18 cellular contexts compared by ENCODE assay signal in the genomic region with DNA sequence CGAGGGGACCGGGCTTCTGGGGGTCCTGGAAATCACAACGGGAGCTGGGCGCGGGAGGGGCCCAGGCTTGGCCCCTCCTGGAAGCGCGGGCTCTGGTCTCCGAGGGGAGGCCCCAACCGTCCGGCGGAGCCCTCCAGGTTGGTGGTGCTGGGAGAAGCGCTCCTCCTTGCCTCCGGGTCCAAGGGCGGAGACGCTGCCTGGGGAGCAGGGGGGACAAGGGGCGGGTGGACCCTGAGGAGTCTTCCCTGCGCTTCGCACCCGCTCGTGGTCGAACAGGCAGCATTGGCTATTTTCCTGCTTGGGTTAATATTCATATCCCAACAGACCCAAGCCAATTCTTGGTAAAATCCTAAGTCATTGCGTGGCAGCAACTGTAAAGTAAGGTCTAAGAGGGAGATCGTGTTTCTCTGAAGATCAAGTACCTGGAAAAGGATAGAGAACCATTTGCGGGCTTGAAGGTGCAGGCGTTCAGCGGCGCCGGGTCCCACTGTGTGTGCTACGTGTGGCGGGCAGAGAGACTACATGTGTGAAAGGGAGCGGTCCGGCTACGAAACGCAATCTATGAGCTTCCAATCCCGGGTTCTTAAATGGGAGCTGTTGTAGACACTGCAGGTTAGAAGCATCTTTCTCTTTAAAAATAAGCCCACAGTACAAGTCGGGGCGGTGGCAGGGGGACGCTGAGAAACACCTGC. TPM values are rescaled to one million over a fixed set of nuclear protein-coding genes. Genes with fewer than 3 reads are reported as not detected.
DNase-seq lines count a peak whose midpoint lies in the region; ATAC-seq and TF ChIP-seq lines count a peak whose summit lies in the region.
"Had no signal": no experiment of that assay in that cellular context is flagged by ENCODE, and none has a peak within 500 bp of the region (broad histone marks: within the 10 kb centered on the region; RNA-seq: fewer than 3 reads in every experiment).

No MANE protein-coding gene starts in this region.

- H3K27me3 ChIP-seq in left ventricle myocardium inferior (ENCODE audit: low read depth) (peaks cover 41% of the 10 kb centered on the region), heart right ventricle (peaks cover 7 to 42% (median 26%) of the 10 kb centered on the region in 7 donors), hepatocyte (peaks cover 70% of the 10 kb centered on the region), neuronal stem cell (ENCODE audit: control insufficient read depth in 3 of 3, insufficient read depth in 3 of 3, low read depth in 1 of 3, low read length in 3 of 3) (peaks cover 16 to 86% (median 56%) of the 10 kb centered on the region in 3 experiments), transverse colon (peaks cover 37% of the 10 kb centered on the region)

- H3K79me2 ChIP-seq in hepatocyte: no peaks in the 10 kb centered on the region

- H3K36me3 ChIP-seq in left ventricle myocardium inferior: no peaks in the 10 kb centered on the region
- no peaks in the 10 kb centered on the region for H3K36me3 ChIP-seq in heart right ventricle
- no peaks in the 10 kb centered on the region for H3K36me3 ChIP-seq in hepatocyte (replicated peaks; ENCODE audit: insufficient read depth, low read depth)
- H3K36me3 ChIP-seq in neuronal stem cell (replicated peaks in 1 of 2; ENCODE audit: control insufficient read depth in 2 of 2, insufficient read depth in 2 of 2, low read length in 2 of 2): no peaks in the 10 kb centered on the region
- H3K36me3 ChIP-seq in transverse colon: no peaks in the 10 kb centered on the region
- H3K36me3 ChIP-seq: ascending aorta, pancreas, tibial nerve had no signal

- H3K4me3 ChIP-seq in left ventricle myocardium inferior: peak overlapping the region; percentile 63
- H3K4me3 ChIP-seq in heart right ventricle: peak overlapping the region in 1 of 10 donors; percentile 49
- H3K4me3 ChIP-seq in hepatocyte: no peak overlapping the region
- H3K4me3 ChIP-seq in neuronal stem cell (ENCODE audit: low read length in 2 of 2): no peak overlapping the region
- no peak overlapping the region for H3K4me3 ChIP-seq in transverse colon

- H3K14ac ChIP-seq in neuronal stem cell (ENCODE audit: low read length): no peak overlapping the region

- no peaks in the 10 kb centered on the region for H3K4me1 Mint-ChIP-seq in natural killer cell treated with Interleukin-12 subunit alpha and Interleukin-12 subunit beta and Interleukin-15 and Interleukin-18, amount 100 ng/mL, for 72 hours (ENCODE audit: low read depth in 2 of 2)
- H3K4me1 Mint-ChIP-seq: activated naive CD4-positive, alpha-beta T cell treated with anti-CD3 and anti-CD28 coated beads, Interleukin-2, amount 10 ng/mL, durations not matched to agents 7 days and 5 days had no signal

- H3K9me3 Mint-ChIP-seq in natural killer cell treated with Interleukin-12 subunit alpha and Interleukin-12 subunit beta and Interleukin-15 and Interleukin-18, amount 100 ng/mL, for 72 hours: no peaks in the 10 kb centered on the region
- H3K9me3 Mint-ChIP-seq: activated naive CD4-positive, alpha-beta T cell treated with anti-CD3 and anti-CD28 coated beads, Interleukin-2, amount 10 ng/mL, durations not matched to agents 7 days and 5 days had no signal

- H3K9me2 ChIP-seq in hepatocyte (replicated peaks; ENCODE audit: insufficient read depth): no peaks in the 10 kb centered on the region

- no peak for TF ChIP-seq POLR2A in transverse colon (IDR thresholded peaks at IDR 0.05)

- no peaks in the 10 kb centered on the region for H4K20me1 ChIP-seq in hepatocyte (ENCODE audit: insufficient read depth, poor library complexity, severe bottlenecking)

- no peak overlapping the region for H4K8ac ChIP-seq in neuronal stem cell (ENCODE audit: low read depth, low read length)

- 59 to 68% methylated on average over 38 of the region's 38 CpGs for WGBS in heart right ventricle, 2 donors
- WGBS in hepatocyte (ENCODE audit: low lambda C conversion rate, missing lambda C conversion rate): 56% methylated on average over 33 of the region's 38 CpGs
- no CpG with 5 or more reads among the region's 38 CpGs for WGBS in neuronal stem cell (ENCODE audit: extremely low coverage in 2 of 2, insufficient read length in 2 of 2, insufficient replicate concordance in 1 of 2), 2 donors
- WGBS in transverse colon (ENCODE audit: low coverage in 1 of 2), 2 donors: 64 to 74% methylated on average over 10 to 38 of the region's 38 CpGs

- no peak overlapping the region for H3K4ac ChIP-seq in neuronal stem cell (ENCODE audit: low read length)

- peaks cover 32% of the 10 kb centered on the region in 2 donors for H3K27me3 Mint-ChIP-seq in natural killer cell treated with Interleukin-12 subunit alpha and Interleukin-12 subunit beta and Interleukin-15 and Interleukin-18, amount 100 ng/mL, for 72 hours

- intact Hi-C loops in left ventricle myocardium inferior (cut with micrococcal nuclease) (no loop called here), heart right ventricle (cut with DNase I) (no loop called here), transverse colon (cut with DNase I; ENCODE audit: low total_unique reads) (no loop called here)

- DNase-seq in left ventricle myocardium inferior (no peak), heart right ventricle (no peak), hepatocyte (ENCODE audit: low spot score) (no peak), neuronal stem cell (ENCODE audit: low spot score) (no peak), ecto neural progenitor cell (ENCODE audit: low spot score) (no peak), activated gamma-delta T cell treated with Interleukin-2 at 50 U/mL for 16 hours (no peak), transverse colon (no peak)
- DNase-seq in natural killer cell treated with Interleukin-12 subunit alpha and Interleukin-12 subunit beta and Interleukin-15 and Interleukin-18, amount 100 ng/mL, for 72 hours (ENCODE audit: low spot score): no peak
- DNase-seq: activated naive CD4-positive, alpha-beta T cell treated with anti-CD3 and anti-CD28 coated beads, Interleukin-2, amount 10 ng/mL, durations not matched to agents 7 days and 5 days; cortex of kidney; NCI-H774; pancreas had no signal

- no peak overlapping the region for H3K18ac ChIP-seq in neuronal stem cell (ENCODE audit: low read length)

- peak overlapping the region; percentile 32 for H2AK5ac ChIP-seq in neuronal stem cell (ENCODE audit: low read depth, low read length)

- no peak overlapping the region for H2AFZ ChIP-seq in hepatocyte
- H2AFZ ChIP-seq in neuronal stem cell (ENCODE audit: low read length): no peak overlapping the region
- H2AFZ ChIP-seq: GM23248 had no signal

- H3K4me1 ChIP-seq in left ventricle myocardium inferior (peaks cover 37% of the 10 kb centered on the region), heart right ventricle (peaks cover 8 to 38% (median 21%) of the 10 kb centered on the region in 9 donors), hepatocyte (ENCODE audit: insufficient read depth) (peaks cover 13% of the 10 kb centered on the region), neuronal stem cell (ENCODE audit: control insufficient read depth in 2 of 2, insufficient read depth in 1 of 2, low read depth in 1 of 2, low read length in 2 of 2) (peaks cover 4 to 11% of the 10 kb centered on the region in 2 donors), transverse colon (peaks cover 6 to 13% (median 9%) of the 10 kb centered on the region in 4 donors)

- no peaks in the 10 kb centered on the region for H3K9me3 ChIP-seq in left ventricle myocardium inferior (replicated peaks)
- H3K9me3 ChIP-seq in heart right ventricle: no peaks in the 10 kb centered on the region
- no peaks in the 10 kb centered on the region for H3K9me3 ChIP-seq in hepatocyte (ENCODE audit: low read depth)
- no peaks in the 10 kb centered on the region for H3K9me3 ChIP-seq in neuronal stem cell (replicated peaks in 1 of 2; ENCODE audit: control insufficient read depth in 2 of 2, insufficient read depth in 1 of 2, low read depth in 1 of 2, low read length in 2 of 2)
- no peaks in the 10 kb centered on the region for H3K9me3 ChIP-seq in transverse colon
- H3K9me3 ChIP-seq: ascending aorta, pancreas, tibial nerve had no signal

- peak overlapping the region; percentile 88 for H2BK5ac ChIP-seq in neuronal stem cell (ENCODE audit: low read length)

- H3K4me3 Mint-ChIP-seq in natural killer cell treated with Interleukin-12 subunit alpha and Interleukin-12 subunit beta and Interleukin-15 and Interleukin-18, amount 100 ng/mL, for 72 hours: no peak overlapping the region
- H3K4me3 Mint-ChIP-seq: activated naive CD4-positive, alpha-beta T cell treated with anti-CD3 and anti-CD28 coated beads, Interleukin-2, amount 10 ng/mL, durations not matched to agents 7 days and 5 days had no signal

- no peak overlapping the region for H3K27ac Mint-ChIP-seq in natural killer cell treated with Interleukin-12 subunit alpha and Interleukin-12 subunit beta and Interleukin-15 and Interleukin-18, amount 100 ng/mL, for 72 hours
- H3K27ac Mint-ChIP-seq: activated naive CD4-positive, alpha-beta T cell treated with anti-CD3 and anti-CD28 coated beads, Interleukin-2, amount 10 ng/mL, durations not matched to agents 7 days and 5 days had no signal

- no peak overlapping the region for H2BK15ac ChIP-seq in neuronal stem cell (ENCODE audit: low read length)

- no peak for TF ChIP-seq EP300 in transverse colon (IDR thresholded peaks at IDR 0.05; ENCODE audit: low read depth)

- no peak for TF ChIP-seq CTCF in left ventricle myocardium inferior (IDR thresholded peaks at IDR 0.05; ENCODE audit: borderline replicate concordance)
- no peak for TF ChIP-seq CTCF in heart right ventricle (IDR thresholded peaks at IDR 0.05)
- no peak for TF ChIP-seq CTCF in hepatocyte (IDR thresholded peaks at IDR 0.05; ENCODE audit: poor library complexity)
- TF ChIP-seq CTCF in transverse colon (IDR thresholded peaks at IDR 0.05): no peak

- no peak overlapping the region for H2BK120ac ChIP-seq in neuronal stem cell (ENCODE audit: low read depth, low read length)

- in situ Hi-C loops in transverse colon (cut with MboI; ENCODE audit: low pct_ligation_motif_present in 1 of 4, low pct_unique_long_range_greater_than_20kb in 1 of 4, low sequenced_read_pairs in 3 of 4): no loop called here

- H3K27ac ChIP-seq in left ventricle myocardium inferior (replicated peaks) (no peak overlapping the region), heart right ventricle (no peak overlapping the region), hepatocyte (no peak overlapping the region), neuronal stem cell (replicated peaks; ENCODE audit: low read length) (no peak overlapping the region), transverse colon (no peak overlapping the region)
- H3K27ac ChIP-seq: ascending aorta, C4-2B, GM23248, pancreas, tibial nerve had no signal

- no peak overlapping the region for H4K91ac ChIP-seq in neuronal stem cell (ENCODE audit: low read depth, low read length, poor library complexity)

- no peak for ATAC-seq in heart right ventricle
- no peak for ATAC-seq in natural killer cell treated with Interleukin-12 subunit alpha and Interleukin-12 subunit beta and Interleukin-15 and Interleukin-18, amount 100 ng/mL, for 72 hours

- H2BK12ac ChIP-seq in neuronal stem cell (ENCODE audit: low read length): no peak overlapping the region

- H3K23ac ChIP-seq in neuronal stem cell (ENCODE audit: low read depth, low read length, poor library complexity): no peak overlapping the region

- no peaks in the 10 kb centered on the region for H3K79me1 ChIP-seq in neuronal stem cell (ENCODE audit: low read depth, low read length)

- H3K9ac ChIP-seq in neuronal stem cell (ENCODE audit: low read depth, low read length, poor library complexity): peak overlapping the region; percentile 70
- H3K9ac ChIP-seq: GM23248 had no signal

- H3K4me2 ChIP-seq in hepatocyte (peak overlapping the region; percentile 93), neuronal stem cell (ENCODE audit: insufficient read depth, low read length, poor library complexity, severe bottlenecking) (peak overlapping the region; percentile 95)

- H3K36me3 Mint-ChIP-seq in natural killer cell treated with Interleukin-12 subunit alpha and Interleukin-12 subunit beta and Interleukin-15 and Interleukin-18, amount 100 ng/mL, for 72 hours: no peaks in the 10 kb centered on the region
- H3K36me3 Mint-ChIP-seq: activated naive CD4-positive, alpha-beta T cell treated with anti-CD3 and anti-CD28 coated beads, Interleukin-2, amount 10 ng/mL, durations not matched to agents 7 days and 5 days had no signal

RNA-seq across cellular contexts. Expression of a gene that starts 0.8 kb away (rescaled TPM):
- total RNA-seq in left ventricle myocardium inferior (0.33 TPM), heart right ventricle (1 to 10 TPM in 4 of 10 donors, under 1 TPM in 4, not detected in 2; 0.37 to 6.8 (median 1.4) TPM), hepatocyte (not detected in 2 replicates), transverse colon (1 to 10 TPM in 2 of 4 donors, under 1 TPM in 1, not detected in 1; 0.68 to 3.8 (median 3.7) TPM)
- polyA plus RNA-seq in heart right ventricle (1 to 10 TPM in 1 of 2 donors, under 1 TPM in 1; 0.59 to 2.0 TPM), hepatocyte (not detected in 2 replicates)
- polyA plus RNA-seq in neuronal stem cell (2013, experiment 1 of 2): not detected
- polyA plus RNA-seq in neuronal stem cell (2013, experiment 2 of 2): not detected
- total RNA-seq in natural killer cell treated with Interleukin-12 subunit alpha and Interleukin-12 subunit beta and Interleukin-15 and Interleukin-18, amount 100 ng/mL, for 72 hours: not detected
- total RNA-seq: ascending aorta, GM23248, mucosa of gallbladder, RPMI7951 had no signal
- polyA plus RNA-seq: GM23248 had no signal

RNA-seq across cellular contexts. Expression of a gene that starts 53.1 kb away (rescaled TPM):
- 81.5 TPM for total RNA-seq in left ventricle myocardium inferior
- 100 to 1,000 TPM in 4 of 10 donors, 10 to 100 TPM in 6; 62.8 to 216 (median 92.1) TPM for total RNA-seq in heart right ventricle
- 100 to 1,000 TPM in 1 of 2 donors, 10 to 100 TPM in 1; 61.9 to 602 TPM for polyA plus RNA-seq in heart right ventricle
- 68.6 and 86.1 TPM in 2 replicates for total RNA-seq in hepatocyte
- 96.3 and 109 TPM in 2 replicates for polyA plus RNA-seq in hepatocyte
- polyA plus RNA-seq in neuronal stem cell (2013, experiment 1 of 2): 91.0 TPM
- 86.1 TPM for polyA plus RNA-seq in neuronal stem cell (2013, experiment 2 of 2)
- 100 to 1,000 TPM in 2 of 4 donors, 10 to 100 TPM in 2; 61.0 to 164 (median 108) TPM for total RNA-seq in transverse colon
- 1 to 10 TPM; 3.7 to 7.3 TPM for total RNA-seq in natural killer cell treated with Interleukin-12 subunit alpha and Interleukin-12 subunit beta and Interleukin-15 and Interleukin-18, amount 100 ng/mL, for 72 hours
